In the genomic region with DNA sequence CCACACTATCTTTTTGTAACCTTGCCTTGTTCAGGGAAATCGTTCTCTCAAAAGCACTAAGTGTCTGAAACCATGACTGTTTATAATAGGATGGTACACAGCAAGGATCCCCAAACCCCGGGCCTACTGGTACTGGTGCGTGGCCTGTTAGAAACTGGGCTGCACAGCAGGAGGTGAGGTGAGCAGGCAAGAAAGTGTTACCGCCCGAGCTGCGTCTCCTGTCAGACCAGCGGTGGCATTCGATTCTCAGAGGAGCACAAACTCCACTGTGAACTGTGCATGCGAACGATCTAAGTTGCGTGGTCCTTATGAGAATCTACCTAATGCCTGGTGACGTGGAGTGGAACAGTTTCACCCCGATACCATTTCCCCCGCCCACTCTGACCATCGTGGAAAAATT, we compare ENCODE assay signal across 18 cellular contexts.
A peak's percentile ranks its signal among the peaks of the same experiment; 100 is the strongest.
DNase-seq lines count a peak whose midpoint lies in the region; ATAC-seq and TF ChIP-seq lines count a peak whose summit lies in the region.
"Had no signal": no experiment of that assay in that cellular context is flagged by ENCODE, and none has a peak within 500 bp of the region (broad histone marks: within the 10 kb centered on the region; RNA-seq: fewer than 3 reads in every experiment).

No MANE protein-coding gene starts in this region.

- CTCF ChIA-PET in WTC11 (lab: Charles Lee) = no interaction called here

- no peaks in the 10 kb centered on the region for H3K36me3 Mint-ChIP-seq in GM23338 (ENCODE audit: low read depth)
- H3K36me3 Mint-ChIP-seq in WTC11 = no peaks in the 10 kb centered on the region
- H3K36me3 Mint-ChIP-seq: CD4-positive, CD25-positive, alpha-beta regulatory T cell; CD8-positive, alpha-beta T cell had no signal

- peak overlapping the region; percentile 64 for H3K18ac ChIP-seq in mesendoderm (ENCODE audit: low read length)

- H3K36me3 ChIP-seq in GM23338 (ENCODE audit: insufficient read depth) (no peaks in the 10 kb centered on the region), mesendoderm (ENCODE audit: control insufficient read depth, insufficient read depth, low read length) (no peaks in the 10 kb centered on the region)
- H3K36me3 ChIP-seq: BLaER1, HAP-1 had no signal

- H3K79me2 ChIP-seq in GM23338 (replicated peaks; ENCODE audit: insufficient read depth) (no peaks in the 10 kb centered on the region), mesendoderm (ENCODE audit: control insufficient read depth, insufficient read depth, low read length) (no peaks in the 10 kb centered on the region)

- no peak overlapping the region for H3K9ac ChIP-seq in mesendoderm (ENCODE audit: low read length)
- H3K9ac ChIP-seq: BLaER1 had no signal

- H3F3A ChIP-seq in GM23338 (replicated peaks; ENCODE audit: low read depth) = no peaks in the 10 kb centered on the region

- peak; percentile 17 for DNase-seq in GM23338 (ENCODE audit: low spot score)
- DNase-seq in WTC11 (ENCODE audit: low spot score) = peak; percentile 25
- DNase-seq in mesendoderm = no peak
- no peak for DNase-seq in NCI-H146 (lab: John Stamatoyannopoulos, UW)
- DNase-seq in NCI-H2081 treated with DMSO at 0.1 percent for 48 hours (lab: John Stamatoyannopoulos, UW) = no peak
- DNase-seq: Caco-2; CD4-positive, CD25-positive, alpha-beta regulatory T cell; CD8-positive, alpha-beta T cell; DMS153; DND-41; GOT3; HFFc6 had no signal

- H4K20me1 ChIP-seq in GM23338 (replicated peaks; ENCODE audit: insufficient read depth) = no peaks in the 10 kb centered on the region
- H4K20me1 ChIP-seq: BLaER1 had no signal

- no peak overlapping the region for H3K23ac ChIP-seq in mesendoderm (ENCODE audit: low read length)

- no peaks in the 10 kb centered on the region for H3K9me3 Mint-ChIP-seq in GM23338
- H3K9me3 Mint-ChIP-seq in WTC11 = peaks cover 6% of the 10 kb centered on the region
- H3K9me3 Mint-ChIP-seq: CD8-positive, alpha-beta T cell had no signal

- no peak overlapping the region for H4K8ac ChIP-seq in mesendoderm (ENCODE audit: low read depth, low read length)

- H2AK5ac ChIP-seq in mesendoderm (ENCODE audit: low read length) = no peak overlapping the region

- no peak overlapping the region for H3K27ac ChIP-seq in GM23338 (ENCODE audit: low read depth)
- H3K27ac ChIP-seq in mesendoderm (ENCODE audit: low read depth, low read length) = no peak overlapping the region
- H3K27ac ChIP-seq: 22Rv1, BLaER1, C4-2B had no signal

- H3K4me1 ChIP-seq in GM23338 (ENCODE audit: insufficient read depth) = peaks cover 6% of the 10 kb centered on the region; the same call in 1 of the 2 replicates
- no peaks in the 10 kb centered on the region for H3K4me1 ChIP-seq in mesendoderm (ENCODE audit: control insufficient read depth, low read depth, low read length)
- H3K4me1 ChIP-seq: BLaER1 had no signal

- no peak overlapping the region for H2BK5ac ChIP-seq in mesendoderm (ENCODE audit: low read length)

- peak; percentile 43; the same call in 2 of the 3 replicates for ATAC-seq in GM23338
- ATAC-seq in WTC11 = 0 out of 2 replicates have a peak, but pooled peaks have one; percentile 32
- ATAC-seq in HG02970 (IDR thresholded peaks at IDR 0.05; ENCODE audit: low FRiP score, unreplicated experiment) = no peak
- ATAC-seq: CD8-positive, alpha-beta T cell had no signal

- H3K9me2 ChIP-seq in GM23338 (ENCODE audit: insufficient read depth) = peaks cover 3% of the 10 kb centered on the region; the same call in 1 of the 2 replicates

- H3K4me3 ChIP-seq in GM23338 = no peak overlapping the region
- no peak overlapping the region for H3K4me3 ChIP-seq in mesendoderm (ENCODE audit: low read length)
- H3K4me3 ChIP-seq: BLaER1, HAP-1 had no signal

- no peak overlapping the region for H3K4ac ChIP-seq in mesendoderm (ENCODE audit: low read depth, low read length)

- no CpG with 5 or more reads among the region's 15 CpGs for WGBS in mesendoderm (ENCODE audit: extremely low coverage, insufficient coverage, low lambda C conversion rate)

- H3K27ac Mint-ChIP-seq in GM23338 = peak overlapping the region; percentile 8; the same call in 1 of the 2 replicates
- no peak overlapping the region for H3K27ac Mint-ChIP-seq in WTC11
- H3K27ac Mint-ChIP-seq: B cell; CD4-positive, CD25-positive, alpha-beta regulatory T cell; CD8-positive, alpha-beta T cell; HFFc6 had no signal

- H3K4me2 ChIP-seq in GM23338 = no peak overlapping the region
- H3K4me2 ChIP-seq in mesendoderm (ENCODE audit: low read length) = no peak overlapping the region
- H3K4me2 ChIP-seq: BLaER1 had no signal

- H3K27me3 Mint-ChIP-seq in GM23338 (ENCODE audit: insufficient read depth, low read depth, poor library complexity) (no peaks in the 10 kb centered on the region), WTC11 (ENCODE audit: low read depth) (no peaks in the 10 kb centered on the region)
- H3K27me3 Mint-ChIP-seq: B cell; CD4-positive, CD25-positive, alpha-beta regulatory T cell had no signal

- H3K4me3 Mint-ChIP-seq in GM23338 (no peak overlapping the region), WTC11 (no peak overlapping the region)
- H3K4me3 Mint-ChIP-seq: B cell; CD4-positive, CD25-positive, alpha-beta regulatory T cell; CD8-positive, alpha-beta T cell; HFFc6 had no signal

- no peaks in the 10 kb centered on the region for H3K79me1 ChIP-seq in mesendoderm (ENCODE audit: low read length)

- H3K4me1 Mint-ChIP-seq in GM23338 = peaks cover 7% of the 10 kb centered on the region
- peaks cover 18% of the 10 kb centered on the region for H3K4me1 Mint-ChIP-seq in WTC11
- H3K4me1 Mint-ChIP-seq: B cell; CD4-positive, CD25-positive, alpha-beta regulatory T cell had no signal

- no peak overlapping the region for H2BK120ac ChIP-seq in mesendoderm (ENCODE audit: low read depth, low read length)

- no peaks in the 10 kb centered on the region for H3K27me3 ChIP-seq in GM23338 (ENCODE audit: insufficient read depth)
- no peaks in the 10 kb centered on the region for H3K27me3 ChIP-seq in mesendoderm (ENCODE audit: insufficient read depth, low read length, poor library complexity)
- H3K27me3 ChIP-seq: BLaER1 had no signal

- TF ChIP-seq CTCF in GM23338 (conservative IDR thresholded peaks at IDR 0.05; ENCODE audit: low read depth in 2 of 2) (no peak), WTC11 (IDR thresholded peaks at IDR 0.05) (no peak)

- H2BK15ac ChIP-seq in mesendoderm (replicated peaks; ENCODE audit: low read depth) = no peak overlapping the region

- peak overlapping the region; percentile 68; the same call in 1 of the 2 replicates for H2AFZ ChIP-seq in GM23338

- POLR2A ChIA-PET in WTC11 (lab: Charles Lee) = no interaction called here

- no peak overlapping the region for H4K5ac ChIP-seq in mesendoderm (ENCODE audit: low read length)

- H3K56ac ChIP-seq in mesendoderm (ENCODE audit: low read length) = peak overlapping the region; percentile 22

TF ChIP-seq in GM23338, 12 proteins besides CTCF, POLR2A, EP300 and RAD21:
- TF ChIP-seq ZNF114 (CRISPR knock-in tag; IDR thresholded peaks at IDR 0.05) (no peak), STAT1 (IDR thresholded peaks at IDR 0.05; ENCODE audit: unreplicated experiment) (no peak), POLR2AphosphoS5 (IDR thresholded peaks at IDR 0.05; ENCODE audit: low read depth) (no peak)

TF ChIP-seq in WTC11, 78 proteins besides CTCF, POLR2A, EP300 and RAD21:
- TF ChIP-seq EMX1 (CRISPR knock-in tag; IDR thresholded peaks at IDR 0.05) = no peak
- TF ChIP-seq, protein P1, sequence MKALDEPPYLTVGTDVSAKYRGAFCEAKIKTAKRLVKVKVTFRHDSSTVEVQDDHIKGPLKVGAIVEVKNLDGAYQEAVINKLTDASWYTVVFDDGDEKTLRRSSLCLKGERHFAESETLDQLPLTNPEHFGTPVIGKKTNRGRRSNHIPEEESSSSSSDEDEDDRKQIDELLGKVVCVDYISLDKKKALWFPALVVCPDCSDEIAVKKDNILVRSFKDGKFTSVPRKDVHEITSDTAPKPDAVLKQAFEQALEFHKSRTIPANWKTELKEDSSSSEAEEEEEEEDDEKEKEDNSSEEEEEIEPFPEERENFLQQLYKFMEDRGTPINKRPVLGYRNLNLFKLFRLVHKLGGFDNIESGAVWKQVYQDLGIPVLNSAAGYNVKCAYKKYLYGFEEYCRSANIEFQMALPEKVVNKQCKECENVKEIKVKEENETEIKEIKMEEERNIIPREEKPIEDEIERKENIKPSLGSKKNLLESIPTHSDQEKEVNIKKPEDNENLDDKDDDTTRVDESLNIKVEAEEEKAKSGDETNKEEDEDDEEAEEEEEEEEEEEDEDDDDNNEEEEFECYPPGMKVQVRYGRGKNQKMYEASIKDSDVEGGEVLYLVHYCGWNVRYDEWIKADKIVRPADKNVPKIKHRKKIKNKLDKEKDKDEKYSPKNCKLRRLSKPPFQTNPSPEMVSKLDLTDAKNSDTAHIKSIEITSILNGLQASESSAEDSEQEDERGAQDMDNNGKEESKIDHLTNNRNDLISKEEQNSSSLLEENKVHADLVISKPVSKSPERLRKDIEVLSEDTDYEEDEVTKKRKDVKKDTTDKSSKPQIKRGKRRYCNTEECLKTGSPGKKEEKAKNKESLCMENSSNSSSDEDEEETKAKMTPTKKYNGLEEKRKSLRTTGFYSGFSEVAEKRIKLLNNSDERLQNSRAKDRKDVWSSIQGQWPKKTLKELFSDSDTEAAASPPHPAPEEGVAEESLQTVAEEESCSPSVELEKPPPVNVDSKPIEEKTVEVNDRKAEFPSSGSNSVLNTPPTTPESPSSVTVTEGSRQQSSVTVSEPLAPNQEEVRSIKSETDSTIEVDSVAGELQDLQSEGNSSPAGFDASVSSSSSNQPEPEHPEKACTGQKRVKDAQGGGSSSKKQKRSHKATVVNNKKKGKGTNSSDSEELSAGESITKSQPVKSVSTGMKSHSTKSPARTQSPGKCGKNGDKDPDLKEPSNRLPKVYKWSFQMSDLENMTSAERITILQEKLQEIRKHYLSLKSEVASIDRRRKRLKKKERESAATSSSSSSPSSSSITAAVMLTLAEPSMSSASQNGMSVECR (CRISPR knock-in tag; IDR thresholded peaks at IDR 0.05; ENCODE audit: borderline replicate concordance) = no peak
- no peak for TF ChIP-seq ZNF219 (CRISPR knock-in tag; IDR thresholded peaks at IDR 0.05; ENCODE audit: borderline replicate concordance)
- TF ChIP-seq IRF2 (CRISPR knock-in tag; IDR thresholded peaks at IDR 0.05; ENCODE audit: borderline replicate concordance, low read depth) = no peak
- no peak for TF ChIP-seq SOX15 (CRISPR knock-in tag; IDR thresholded peaks at IDR 0.05)
- TF ChIP-seq, protein P2, sequence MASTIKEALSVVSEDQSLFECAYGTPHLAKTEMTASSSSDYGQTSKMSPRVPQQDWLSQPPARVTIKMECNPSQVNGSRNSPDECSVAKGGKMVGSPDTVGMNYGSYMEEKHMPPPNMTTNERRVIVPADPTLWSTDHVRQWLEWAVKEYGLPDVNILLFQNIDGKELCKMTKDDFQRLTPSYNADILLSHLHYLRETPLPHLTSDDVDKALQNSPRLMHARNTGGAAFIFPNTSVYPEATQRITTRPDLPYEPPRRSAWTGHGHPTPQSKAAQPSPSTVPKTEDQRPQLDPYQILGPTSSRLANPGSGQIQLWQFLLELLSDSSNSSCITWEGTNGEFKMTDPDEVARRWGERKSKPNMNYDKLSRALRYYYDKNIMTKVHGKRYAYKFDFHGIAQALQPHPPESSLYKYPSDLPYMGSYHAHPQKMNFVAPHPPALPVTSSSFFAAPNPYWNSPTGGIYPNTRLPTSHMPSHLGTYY (CRISPR knock-in tag; IDR thresholded peaks at IDR 0.05) = no peak
- no peak for TF ChIP-seq TEAD4 (CRISPR knock-in tag; IDR thresholded peaks at IDR 0.05)

Comparison
In these comparisons a context has a peak if more than half of its experiments do, and no peak if none do; other contexts are left out.
1. DNase-seq: peak in GM23338 (single experiment) and WTC11 (single experiment); none in mesendoderm (single experiment), NCI-H146 (single experiment) and NCI-H2081 treated with DMSO at 0.1 percent for 48 hours (single experiment).